8 cellular contexts compared by ENCODE assay signal in genomic region chr3:115100806-115101205, GRCh38. TPM values are rescaled to one million over a fixed set of nuclear protein-coding genes. Genes with fewer than 3 reads are reported as not detected.
DNase-seq lines count a peak whose midpoint lies in the region; ATAC-seq and TF ChIP-seq lines count a peak whose summit lies in the region.

No MANE protein-coding gene starts in this region.

- TF ChIP-seq CTCF in BE2C (IDR thresholded peaks at IDR 0.05; ENCODE audit: low read depth, low read length) = no peak

- H3K4me1 Mint-ChIP-seq in naive thymus-derived CD8-positive, alpha-beta T cell = peaks cover 17 to 64% (median 37%) of the 10 kb centered on the region in 4 donors

- H3K27me3 ChIP-seq in BE2C = no peaks in the 10 kb centered on the region

- H3K27ac ChIP-seq in angular gyrus (ENCODE audit: low read depth, low read length) = peak overlapping the region; percentile 37

- H3K4me3 ChIP-seq in BE2C (ENCODE audit: low read depth, low read length) = peak overlapping the region; percentile 53

- in situ Hi-C loops in KBM-7 (cut with MboI; ENCODE audit: low pct_unique_long_range_greater_than_20kb, low sequenced_read_pairs) = no loop called here

- H3K27me3 Mint-ChIP-seq in naive thymus-derived CD8-positive, alpha-beta T cell = no peaks in the 10 kb centered on the region

- no peak for DNase-seq in BE2C
- no peak for DNase-seq in naive thymus-derived CD8-positive, alpha-beta T cell
- DNase-seq in NCI-H526 (lab: John Stamatoyannopoulos, UW) = no peak
- DNase-seq in KBM-7 = no peak
- DNase-seq in UCSD-AML1 (lab: John Stamatoyannopoulos, UW; ENCODE audit: unreplicated experiment) = no peak
- DNase-seq in left colon = no peak

- ATAC-seq in HG02852 (IDR thresholded peaks at IDR 0.05; ENCODE audit: unreplicated experiment) = peak; percentile 8
- no peak for ATAC-seq in naive thymus-derived CD8-positive, alpha-beta T cell
- no peak for ATAC-seq in left colon

- H3K9me3 ChIP-seq in BE2C = no peaks in the 10 kb centered on the region

- H3K36me3 ChIP-seq in BE2C = no peaks in the 10 kb centered on the region

- peak overlapping the region; percentile 83 to 95 (median 90) for H3K4me3 Mint-ChIP-seq in naive thymus-derived CD8-positive, alpha-beta T cell

- H3K27ac Mint-ChIP-seq in naive thymus-derived CD8-positive, alpha-beta T cell = peak overlapping the region; percentile 85 to 98 (median 92)

- peaks cover 9 to 21% (median 12%) of the 10 kb centered on the region in 3 donors for H3K36me3 Mint-ChIP-seq in naive thymus-derived CD8-positive, alpha-beta T cell

- intact Hi-C loops in left colon (cut with DNase I, micrococcal nuclease) = no loop called here

- H3K9me3 Mint-ChIP-seq in naive thymus-derived CD8-positive, alpha-beta T cell = peaks cover 0 to 10% (median 7%) of the 10 kb centered on the region in 9 donors

- 0 out of 2 replicates have a peak, but pooled peaks cover 2% of the 10 kb centered on the region for H3K4me1 ChIP-seq in BE2C

- POLR2A ChIA-PET in naive thymus-derived CD8-positive, alpha-beta T cell (lab: Charles Lee) = interaction anchor here (0.5 to 5.1 kb wide), 5 partner anchors 9 to 46 kb away, joined by 3 to 61 read pairs (median 4); partner anchors contain the start of gene ZBTB20

RNA-seq across cellular contexts. Expression of gene ZBTB20, which starts 46.3 kb away (rescaled TPM):
- 1.4 TPM for polyA plus RNA-seq in BE2C (2012; ENCODE audit: insufficient read depth, insufficient read length, low read depth)
- 10 to 100 TPM; 44.6 to 50.8 TPM for total RNA-seq in naive thymus-derived CD8-positive, alpha-beta T cell
- 10 to 100 TPM; 16.5 to 22.0 (median 20.5) TPM for polyA plus RNA-seq in naive thymus-derived CD8-positive, alpha-beta T cell
- 10 to 100 TPM; 27.1 to 27.3 TPM for total RNA-seq in left colon
